In the genomic region with DNA sequence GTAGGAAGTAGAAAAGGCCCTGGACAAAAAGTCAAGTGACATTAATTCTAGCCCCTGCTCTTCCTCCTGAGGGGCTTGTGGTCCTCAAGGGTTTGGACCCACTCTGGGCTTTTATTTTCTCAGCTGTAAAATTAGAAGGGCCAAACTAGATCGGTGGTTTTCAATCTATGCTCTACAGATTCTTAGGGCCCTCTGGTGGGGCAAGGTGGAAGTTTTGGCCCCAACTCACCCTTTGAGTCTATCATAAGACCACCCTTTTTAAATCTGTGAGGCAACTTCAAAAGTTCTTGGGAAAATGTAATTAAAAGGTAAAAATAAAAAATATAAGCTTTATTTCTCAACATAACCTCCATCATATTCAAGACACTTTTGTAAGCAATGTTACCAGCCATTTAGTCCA, we compare ENCODE assay signal across 9 cellular contexts. TPM values are rescaled to one million over a fixed set of nuclear protein-coding genes. Genes with fewer than 3 reads are reported as not detected.
A peak's percentile ranks its signal among the peaks of the same experiment; 100 is the strongest.
DNase-seq lines count a peak whose midpoint lies in the region; ATAC-seq and TF ChIP-seq lines count a peak whose summit lies in the region.
"Had no signal": no experiment of that assay in that cellular context is flagged by ENCODE, and none has a peak within 500 bp of the region (broad histone marks: within the 10 kb centered on the region; RNA-seq: fewer than 3 reads in every experiment).

No MANE protein-coding gene starts in this region.

- no peaks in the 10 kb centered on the region for H3K36me3 Mint-ChIP-seq in activated CD4-positive, alpha-beta T cell treated with anti-CD3 and anti-CD28 coated beads for 36 hours (ENCODE audit: low read depth)
- H3K36me3 Mint-ChIP-seq in progenitor cell of endocrine pancreas (ENCODE audit: insufficient read depth), result no peaks in the 10 kb centered on the region
- H3K36me3 Mint-ChIP-seq: activated naive CD8-positive, alpha-beta T cell treated with anti-CD3 and anti-CD28 coated beads, Interleukin-2, amount 10 ng/mL, durations not matched to agents 7 days and 5 days had no signal

- H4K20me1 ChIP-seq in KMS-11 (ENCODE audit: insufficient read depth), result no peaks in the 10 kb centered on the region

- H3K27me3 Mint-ChIP-seq in activated CD4-positive, alpha-beta T cell treated with anti-CD3 and anti-CD28 coated beads for 36 hours, result peaks cover 16% of the 10 kb centered on the region
- H3K27me3 Mint-ChIP-seq in progenitor cell of endocrine pancreas, result peaks cover 49% of the 10 kb centered on the region

- POLR2A ChIA-PET in activated CD4-positive, alpha-beta T cell treated with anti-CD3 and anti-CD28 coated beads for 36 hours (lab: Charles Lee), result no interaction called here

- peaks cover 4% of the 10 kb centered on the region for H3K4me1 Mint-ChIP-seq in activated CD4-positive, alpha-beta T cell treated with anti-CD3 and anti-CD28 coated beads for 36 hours
- peaks cover 5% of the 10 kb centered on the region for H3K4me1 Mint-ChIP-seq in progenitor cell of endocrine pancreas (ENCODE audit: low read depth)

- no peak for ATAC-seq in activated CD4-positive, alpha-beta T cell treated with anti-CD3 and anti-CD28 coated beads for 36 hours
- no peak for ATAC-seq in aorta (ENCODE audit: low FRiP score)

- H3K27me3 ChIP-seq in KMS-11 (ENCODE audit: insufficient read depth, low read depth) (no peaks in the 10 kb centered on the region; the same call in 1 of the 2 replicates), colonic mucosa (no peaks in the 10 kb centered on the region), aorta (ENCODE audit: control insufficient read depth in 1 of 2, insufficient read depth in 2 of 2, low read length in 1 of 2) (no peaks in the 10 kb centered on the region)

- no peak overlapping the region for H2AFZ ChIP-seq in KMS-11 (ENCODE audit: low read depth)

- H3K9me3 Mint-ChIP-seq in activated CD4-positive, alpha-beta T cell treated with anti-CD3 and anti-CD28 coated beads for 36 hours (ENCODE audit: low read depth), result no peaks in the 10 kb centered on the region
- no peaks in the 10 kb centered on the region for H3K9me3 Mint-ChIP-seq in progenitor cell of endocrine pancreas (ENCODE audit: low read depth)
- H3K9me3 Mint-ChIP-seq: activated naive CD8-positive, alpha-beta T cell treated with anti-CD3 and anti-CD28 coated beads, Interleukin-2, amount 10 ng/mL, durations not matched to agents 7 days and 5 days had no signal

- no peak overlapping the region for H3K4me3 Mint-ChIP-seq in activated CD4-positive, alpha-beta T cell treated with anti-CD3 and anti-CD28 coated beads for 36 hours
- no peak overlapping the region for H3K4me3 Mint-ChIP-seq in progenitor cell of endocrine pancreas (ENCODE audit: low read depth)
- H3K4me3 Mint-ChIP-seq: activated naive CD8-positive, alpha-beta T cell treated with anti-CD3 and anti-CD28 coated beads, Interleukin-2, amount 10 ng/mL, durations not matched to agents 7 days and 5 days had no signal

- H3K27ac Mint-ChIP-seq in activated CD4-positive, alpha-beta T cell treated with anti-CD3 and anti-CD28 coated beads for 36 hours, result no peak overlapping the region
- no peak overlapping the region for H3K27ac Mint-ChIP-seq in progenitor cell of endocrine pancreas
- H3K27ac Mint-ChIP-seq: activated naive CD8-positive, alpha-beta T cell treated with anti-CD3 and anti-CD28 coated beads, Interleukin-2, amount 10 ng/mL, durations not matched to agents 7 days and 5 days had no signal

- H3K36me3 ChIP-seq in KMS-11 (ENCODE audit: insufficient read depth), result no peaks in the 10 kb centered on the region
- H3K36me3 ChIP-seq in colonic mucosa, result no peaks in the 10 kb centered on the region
- no peaks in the 10 kb centered on the region for H3K36me3 ChIP-seq in aorta (ENCODE audit: control insufficient read depth in 1 of 2, insufficient read depth in 2 of 2, low read length in 1 of 2)

- H3K9me3 ChIP-seq in colonic mucosa (no peaks in the 10 kb centered on the region), aorta (ENCODE audit: control insufficient read depth, low read length) (no peaks in the 10 kb centered on the region)

- WGBS in aorta, 2 donors, result 17 to 29% methylated on average over 1 of the region's 1 CpG

- H3K4me3 ChIP-seq in KMS-11 (IDR thresholded peaks at IDR 0.05; ENCODE audit: insufficient read depth, low read depth, low read length) (no peak overlapping the region), colonic mucosa (no peak overlapping the region), aorta (ENCODE audit: low read length in 2 of 2) (no peak overlapping the region)

- peak; percentile 26 for DNase-seq in activated CD4-positive, alpha-beta T cell treated with anti-CD3 and anti-CD28 coated beads for 36 hours
- DNase-seq in activated CD4-positive, alpha-beta T cell treated with anti-CD3 and anti-CD28 coated beads, Interleukin-2, amount 50 U/mL, for 1 hour, result no peak
- DNase-seq in colonic mucosa (no peak), progenitor cell of endocrine pancreas (ENCODE audit: low spot score, unreplicated experiment) (no peak), aorta (no peak), ecto neural progenitor cell (ENCODE audit: low spot score) (no peak), D341Med (ENCODE audit: low spot score) (no peak)
- DNase-seq: activated naive CD8-positive, alpha-beta T cell treated with anti-CD3 and anti-CD28 coated beads, Interleukin-2, amount 10 ng/mL, durations not matched to agents 7 days and 5 days had no signal

- no peak overlapping the region for H3K4me2 ChIP-seq in KMS-11

- H3K27ac ChIP-seq in KMS-11 (no peak overlapping the region), colonic mucosa (no peak overlapping the region), aorta (ENCODE audit: low read depth in 1 of 2, low read length in 2 of 2) (no peak overlapping the region)

- H3K9ac ChIP-seq in KMS-11, result no peak overlapping the region
- H3K9ac ChIP-seq in colonic mucosa (ENCODE audit: low read depth in 2 of 2, low read length in 2 of 2), result no peak overlapping the region

- CTCF ChIA-PET in activated CD4-positive, alpha-beta T cell treated with anti-CD3 and anti-CD28 coated beads for 36 hours (lab: Charles Lee), result interaction anchor here (0.7 to 10.1 kb wide), 15 partner anchors 9 to 281 kb away, joined by 3 to 184 read pairs (median 5); no protein-coding TSS in a partner anchor

- H3K4me1 ChIP-seq in KMS-11 (ENCODE audit: low read depth, poor library complexity, severe bottlenecking) (peaks cover 17% of the 10 kb centered on the region), colonic mucosa (no peaks in the 10 kb centered on the region), aorta (ENCODE audit: control insufficient read depth in 1 of 2, insufficient read depth in 2 of 2, low read length in 2 of 2) (no peaks in the 10 kb centered on the region)

- H3K79me2 ChIP-seq in KMS-11 (ENCODE audit: insufficient read depth, low read depth), result no peaks in the 10 kb centered on the region

- intact Hi-C loops in activated CD4-positive, alpha-beta T cell treated with anti-CD3 and anti-CD28 coated beads for 36 hours (cut with DNase I, micrococcal nuclease), result loop anchor here (2.0 to 10.0 kb wide), 3 partner anchors 112 to 294 kb away; no protein-coding TSS in a partner anchor
- intact Hi-C loops in colonic mucosa (cut with DNase I), result loop anchor here (5.0 to 10.0 kb wide), 3 partner anchors 49 to 651 kb away; no protein-coding TSS in a partner anchor
- intact Hi-C loops in aorta (cut with DNase I), result loop anchor here in 1 of 2 donors (5.0 kb wide), 1 partner anchor 154 kb away; no protein-coding TSS in a partner anchor

- peak; percentile 47 for TF ChIP-seq CTCF in KMS-11 (conservative IDR thresholded peaks at IDR 0.05; ENCODE audit: low read depth, low read length)
- peak; percentile 38 for TF ChIP-seq CTCF in colonic mucosa (IDR thresholded peaks at IDR 0.05)
- peak; percentile 58 for TF ChIP-seq CTCF in progenitor cell of endocrine pancreas (IDR thresholded peaks at IDR 0.05; ENCODE audit: unreplicated experiment)

RNA-seq across cellular contexts. Expression of gene CFAP161, which starts 25.6 kb away (rescaled TPM):
- total RNA-seq in activated CD4-positive, alpha-beta T cell treated with anti-CD3 and anti-CD28 coated beads for 36 hours, result not detected
- total RNA-seq in colonic mucosa (under 1 TPM in 1 of 2 donors, not detected in 1; 0.21 TPM), progenitor cell of endocrine pancreas (not detected in 2 replicates), aorta (under 1 TPM; 0.45 to 0.84 TPM)
- not detected for polyA plus RNA-seq in aorta
- total RNA-seq: activated naive CD8-positive, alpha-beta T cell treated with anti-CD3 and anti-CD28 coated beads, Interleukin-2, amount 10 ng/mL, durations not matched to agents 7 days and 5 days had no signal
